In genomic region chr10:113093188-113094113, GRCh38 we compare ENCODE assay signal across 8 cellular contexts.
DNase-seq lines count a peak whose midpoint lies in the region; ATAC-seq, FAIRE-seq and TF ChIP-seq lines count a peak whose summit lies in the region.

No MANE protein-coding gene starts in this region.

- H2AFZ ChIP-seq in SK-N-SH (ENCODE audit: low read depth) = no peak overlapping the region

- TF ChIP-seq POLR2A in stomach (IDR thresholded peaks at IDR 0.05) = no peak

- CTCF ChIA-PET in SK-N-SH (lab: Yijun Ruan, JAX) = no interaction called here

- H3K9me2 ChIP-seq in SK-N-SH = no peaks in the 10 kb centered on the region

- 86% methylated on average over 10 of the region's 10 CpGs for WGBS in SK-N-SH (ENCODE audit: low lambda C conversion rate)
- WGBS in stomach, 5 donors = 31 to 57% (median 48%) methylated on average over 10 of the region's 10 CpGs

- FAIRE-seq in frontal cortex (lab: Jason Lieb, UNC) = no peak

- no peak for ATAC-seq in SK-N-SH treated with all-trans-retinoic acid at 6 μM for 48 hours

- POLR2A ChIA-PET in SK-N-SH (lab: Yijun Ruan, JAX) = no interaction called here

- 0 out of 2 replicates have a peak, but pooled peaks cover 2% of the 10 kb centered on the region for H3K79me2 ChIP-seq in SK-N-SH (ENCODE audit: insufficient read depth)

- H3K4me3 ChIP-seq in SK-N-SH (ENCODE audit: low read depth in 2 of 2, low read length in 1 of 2) (no peak overlapping the region), LNCaP clone FGC (ENCODE audit: low read depth, low read length) (no peak overlapping the region), stomach (no peak overlapping the region)

- no peak for TF ChIP-seq EP300 in SK-N-SH (IDR thresholded peaks at IDR 0.05; ENCODE audit: borderline replicate concordance in 1 of 2, low read depth in 1 of 2, low read length in 1 of 2)
- no peak for TF ChIP-seq EP300 in stomach (IDR thresholded peaks at IDR 0.05)

- no peaks in the 10 kb centered on the region for H3K36me3 ChIP-seq in SK-N-SH (replicated peaks in 1 of 2; ENCODE audit: control insufficient read depth in 1 of 2, insufficient read depth in 2 of 2, low read length in 1 of 2)
- peaks cover 0 to 17% (median 5%) of the 10 kb centered on the region in 4 donors for H3K36me3 ChIP-seq in stomach

- H3K27ac ChIP-seq in SK-N-SH (ENCODE audit: low read depth in 2 of 2, low read length in 1 of 2) (peak overlapping the region in 1 of 2 experiments; percentile 24; a peak in 1 of 4 replicates), stomach (peak overlapping the region; percentile 70 to 88 (median 71))

- no peaks in the 10 kb centered on the region for H3K9me3 ChIP-seq in SK-N-SH
- H3K9me3 ChIP-seq in stomach = no peaks in the 10 kb centered on the region

- no peak overlapping the region for H3K9ac ChIP-seq in SK-N-SH

- DNase-seq in SK-N-SH (no peak), LNCaP clone FGC (ENCODE audit: low read depth) (peak; percentile 70), ecto neural progenitor cell (ENCODE audit: low spot score) (peak; percentile 14), stomach (no peak), iPS-NIHi11 (ENCODE audit: low spot score) (no peak), frontal cortex (ENCODE audit: low spot score in 2 of 2) (no peak)
- no peak for DNase-seq in activated CD4-positive, alpha-beta T cell treated with anti-CD3 and anti-CD28 coated beads, Interleukin-2, amount 50 U/mL, for 1 hour

- H4K20me1 ChIP-seq in SK-N-SH (ENCODE audit: insufficient read depth) = no peaks in the 10 kb centered on the region

- TF ChIP-seq RAD21 in SK-N-SH (IDR thresholded peaks at IDR 0.05; ENCODE audit: low read length) = no peak

- TF ChIP-seq CTCF in SK-N-SH (IDR thresholded peaks at IDR 0.05) (no peak), LNCaP clone FGC (IDR thresholded peaks at IDR 0.05; ENCODE audit: control insufficient read depth, extremely low read depth, insufficient read depth) (no peak), stomach (IDR thresholded peaks at IDR 0.05) (no peak)

- peaks cover 4% of the 10 kb centered on the region for H3F3A ChIP-seq in SK-N-SH (replicated peaks; ENCODE audit: insufficient read depth)

- H3K4me1 ChIP-seq in SK-N-SH (ENCODE audit: control insufficient read depth in 1 of 2, insufficient read depth in 2 of 2, low read depth in 1 of 2, low read length in 1 of 2) (peaks cover 0 to 6% of the 10 kb centered on the region in 2 experiments; a peak in 2 of 4 replicates), stomach (peaks cover 26 to 81% (median 51%) of the 10 kb centered on the region in 4 donors)

- H3K27me3 ChIP-seq in SK-N-SH (ENCODE audit: insufficient read depth) (no peaks in the 10 kb centered on the region), stomach (no peaks in the 10 kb centered on the region)

- H3K4me2 ChIP-seq in SK-N-SH = no peak overlapping the region

- intact Hi-C loops in stomach (cut with DNase I; ENCODE audit: low total_unique reads) = no loop called here

TF ChIP-seq in SK-N-SH, 30 proteins besides CTCF, POLR2A, EP300 and RAD21 (continues in another document):
- no peak for TF ChIP-seq ELF1 (IDR thresholded peaks at IDR 0.05)
- no peak for TF ChIP-seq MEF2A (IDR thresholded peaks at IDR 0.05; ENCODE audit: borderline replicate concordance, low read depth)
- TF ChIP-seq TCF12 (IDR thresholded peaks at IDR 0.05) = peak; percentile 22; the same call in 1 of the 2 replicates
- TF ChIP-seq FOXM1 (IDR thresholded peaks at IDR 0.05; ENCODE audit: low read depth) = no peak
- TF ChIP-seq TAF1 (IDR thresholded peaks at IDR 0.05; ENCODE audit: borderline replicate concordance, low read depth, low read length) = no peak
- no peak for TF ChIP-seq CHD2 (IDR thresholded peaks at IDR 0.05; ENCODE audit: low read length, partially characterized antibody)
- TF ChIP-seq SIN3A (IDR thresholded peaks at IDR 0.05; ENCODE audit: borderline replicate concordance, low read depth, low read length) = no peak
- TF ChIP-seq RFX5 (IDR thresholded peaks at IDR 0.05; ENCODE audit: low read length) = no peak
- TF ChIP-seq FOSL2 (IDR thresholded peaks at IDR 0.05; ENCODE audit: borderline replicate concordance, low read depth) = peak; percentile 52; the same call in 1 of the 2 replicates
- TF ChIP-seq EZH2phosphoT487 (IDR thresholded peaks at IDR 0.05; ENCODE audit: borderline replicate concordance, low read depth) = no peak
- no peak for TF ChIP-seq MAX (IDR thresholded peaks at IDR 0.05; ENCODE audit: low read depth)
- TF ChIP-seq NRF1 (IDR thresholded peaks at IDR 0.05; ENCODE audit: low read depth, low read length) = no peak
- TF ChIP-seq PBX3 (IDR thresholded peaks at IDR 0.05) = no peak
- peak; percentile 55 for TF ChIP-seq JUND (IDR thresholded peaks at IDR 0.05)
- TF ChIP-seq SMC3 (IDR thresholded peaks at IDR 0.05; ENCODE audit: low read depth, low read length) = no peak

TF ChIP-seq in SK-N-SH treated with all-trans-retinoic acid at 6 μM for 48 hours, 23 proteins besides CTCF, POLR2A, EP300 and RAD21:
- no peak for TF ChIP-seq SNAI2 (CRISPR knock-in tag; IDR thresholded peaks at IDR 0.05)
- no peak for TF ChIP-seq CSRNP3 (CRISPR knock-in tag; IDR thresholded peaks at IDR 0.05)
- TF ChIP-seq ARNTL (CRISPR knock-in tag; IDR thresholded peaks at IDR 0.05; ENCODE audit: borderline replicate concordance, low read depth) = no peak
- TF ChIP-seq OSR1 (CRISPR knock-in tag; IDR thresholded peaks at IDR 0.05) = no peak

Comparison
In these comparisons a context has a peak if more than half of its experiments do, and no peak if none do; other contexts are left out.
1. DNase-seq: peak in LNCaP clone FGC (single experiment) and ecto neural progenitor cell (single experiment); none in SK-N-SH (single experiment), stomach (single experiment), iPS-NIHi11 (single experiment), frontal cortex (0 of 2) and activated CD4-positive, alpha-beta T cell treated with anti-CD3 and anti-CD28 coated beads, Interleukin-2, amount 50 U/mL, for 1 hour (single experiment).